In the genomic region with DNA sequence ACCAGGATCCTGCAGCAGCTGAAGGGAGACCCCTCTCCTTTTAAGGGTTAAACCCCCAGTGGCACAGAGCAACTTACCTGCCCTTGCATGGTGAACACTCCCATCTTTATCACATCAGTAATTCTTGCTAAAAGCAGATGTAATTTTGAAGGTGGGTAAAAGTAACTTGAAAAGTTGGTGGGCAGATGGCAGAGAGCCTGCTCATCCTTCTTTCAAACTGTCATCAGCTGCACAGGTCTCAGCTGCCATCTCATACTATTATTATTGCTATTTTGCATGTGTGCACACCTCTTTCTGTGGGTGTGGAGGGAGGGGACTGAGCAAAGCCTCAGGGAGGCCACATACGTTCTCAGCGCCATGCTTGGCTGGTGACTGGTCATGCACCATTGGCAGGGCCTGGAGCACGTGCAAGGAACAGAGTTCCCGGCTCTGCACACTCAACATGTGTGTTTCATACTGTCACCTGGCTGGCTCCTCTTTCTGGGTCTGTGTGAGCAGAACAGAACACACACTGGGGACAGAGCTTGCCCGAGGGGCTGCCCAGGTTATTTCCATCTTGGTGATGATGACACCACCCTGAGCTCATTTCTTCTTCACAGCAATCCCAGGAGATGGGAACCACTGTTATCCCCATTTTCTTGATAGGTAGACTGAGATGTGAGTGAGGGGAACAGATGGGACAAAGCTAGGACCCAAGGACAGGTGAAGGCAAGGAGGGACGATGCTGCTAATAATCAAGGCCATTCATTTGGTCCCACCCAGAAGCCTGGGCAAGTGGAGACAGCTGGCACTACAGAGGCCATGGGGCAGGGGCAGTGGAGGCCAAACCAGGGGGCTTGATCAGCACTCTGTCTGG, we compare ENCODE assay signal across 11 cellular contexts.
DNase-seq lines count a peak whose midpoint lies in the region; ATAC-seq lines count a peak whose summit lies in the region.
"Had no signal": no experiment of that assay in that cellular context is flagged by ENCODE, and none has a peak within 500 bp of the region (broad histone marks: within the 10 kb centered on the region; RNA-seq: fewer than 3 reads in every experiment).

No MANE protein-coding gene starts in this region.

- ATAC-seq in GM18511 (IDR thresholded peaks at IDR 0.05; ENCODE audit: unreplicated experiment), result peak; percentile 82
- peak; percentile 81 for ATAC-seq in GM21381 (IDR thresholded peaks at IDR 0.05; ENCODE audit: unreplicated experiment)
- peak; percentile 89 for ATAC-seq in HG03175 (IDR thresholded peaks at IDR 0.05; ENCODE audit: unreplicated experiment)

- peak; percentile 34 for DNase-seq in glomerular visceral epithelial cell (ENCODE audit: extremely low spot score)
- no peak for DNase-seq in T1000 (lab: John Stamatoyannopoulos, UW)
- no peak for DNase-seq in activated T-cell treated with anti-CD3 and anti-CD28 coated beads, Interleukin-2, amount 50 U/mL, for 48 hours
- DNase-seq in Kasumi-1 (lab: John Stamatoyannopoulos, UW), result no peak
- DNase-seq in occipital lobe (lab: John Stamatoyannopoulos, UW), result no peak
- DNase-seq: activated CD4-positive, alpha-beta T cell treated with anti-CD3 and anti-CD28 coated beads for 1 hour; colonic mucosa; NCI-H187 treated with DMSO at 0.1 percent for 48 hours had no signal
